In the genomic region with DNA sequence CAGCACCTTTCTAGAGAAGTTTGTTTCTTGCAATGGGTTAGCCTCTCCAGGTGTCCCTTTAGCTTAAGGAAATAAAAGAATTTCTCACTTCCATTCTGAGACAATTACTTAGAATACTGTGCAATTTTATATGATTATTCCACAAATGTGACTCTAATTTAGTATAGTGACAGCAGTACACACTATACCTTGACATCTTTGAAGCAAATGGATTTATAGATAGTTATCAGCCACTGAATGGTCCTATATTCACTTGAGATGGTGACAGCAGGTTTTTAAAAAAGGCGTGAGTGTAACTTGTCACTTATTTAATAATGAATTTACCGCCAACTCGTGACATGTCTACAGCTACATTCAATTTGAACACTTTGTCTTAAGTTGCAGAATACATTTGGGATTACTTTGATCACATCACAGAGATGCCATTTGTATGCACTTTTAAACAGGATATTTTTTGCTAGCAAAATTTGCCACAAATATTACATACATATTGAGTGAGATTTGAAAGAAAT, we compare ENCODE assay signal across 7 cellular contexts.
"Had no signal": no experiment of that assay in that cellular context is flagged by ENCODE, and none has a peak within 500 bp of the region (broad histone marks: within the 10 kb centered on the region; RNA-seq: fewer than 3 reads in every experiment).

No MANE protein-coding gene starts in this region.

- H3K4me3 Mint-ChIP-seq: GM23338, H9, IgD-negative memory B cell had no signal

- ATAC-seq: GM23338, HepG2 had no signal

- H3K9me3 Mint-ChIP-seq: GM23338, H9, IgD-negative memory B cell had no signal

- H3K27ac Mint-ChIP-seq: H9 had no signal

- H3K4me3 ChIP-seq: GM23338 had no signal

- H3K27me3 Mint-ChIP-seq: IgD-negative memory B cell had no signal

- H3K27ac ChIP-seq: HL-60 had no signal

- DNase-seq: H9, HCEC 1CT, KBM-7 had no signal
